In genomic region chr3:113773381-113773780, GRCh38 we compare ENCODE assay signal across 25 cellular contexts. TPM values are rescaled to one million over a fixed set of nuclear protein-coding genes. Genes with fewer than 3 reads are reported as not detected.
A peak's percentile ranks its signal among the peaks of the same experiment; 100 is the strongest.
DNase-seq lines count a peak whose midpoint lies in the region; FAIRE-seq and TF ChIP-seq lines count a peak whose summit lies in the region.
"Had no signal": no experiment of that assay in that cellular context is flagged by ENCODE, and none has a peak within 500 bp of the region (broad histone marks: within the 10 kb centered on the region; RNA-seq: fewer than 3 reads in every experiment).

No MANE protein-coding gene starts in this region.

- H2AFZ ChIP-seq in astrocyte (ENCODE audit: low read depth, low read length): no peak overlapping the region
- H2AFZ ChIP-seq: neural progenitor cell had no signal

- H3K79me2 ChIP-seq in astrocyte (ENCODE audit: insufficient read depth, low read length): peaks cover 26% of the 10 kb centered on the region

- TF ChIP-seq CTCF in A673 (conservative IDR thresholded peaks at IDR 0.05; ENCODE audit: low read depth, low read length) (no peak), astrocyte (IDR thresholded peaks at IDR 0.05; ENCODE audit: insufficient read depth, low read depth, low read length) (no peak), foreskin fibroblast (IDR thresholded peaks at IDR 0.05; ENCODE audit: low read depth, low read length) (no peak)

- H3K27me3 ChIP-seq in A673 (replicated peaks; ENCODE audit: insufficient read depth, low read depth, low read length, poor library complexity): no peaks in the 10 kb centered on the region
- no peaks in the 10 kb centered on the region for H3K27me3 ChIP-seq in astrocyte (ENCODE audit: insufficient read depth, low read length)
- H3K27me3 ChIP-seq: neural progenitor cell, right atrium auricular region, upper lobe of right lung had no signal

- POLR2A ChIA-PET in A673 (lab: Charles Lee; ENCODE audit: low non-redundant PET): no interaction called here

- no peak overlapping the region for H3K27ac Mint-ChIP-seq in astrocyte (ENCODE audit: unreplicated experiment)
- no peak overlapping the region for H3K27ac Mint-ChIP-seq in activated T-helper 1 cell treated with anti-CD3 and anti-CD28 coated beads, Interleukin-12 subunit alpha, Interleukin-12 subunit beta, Interleukin-2, Interleukin-4 antibody, amounts not matched to agents 30 ng/mL and 10 ng/mL and 1 ng/mL, durations not matched to agents 14 hours and 24 hours and 36 hours
- H3K27ac Mint-ChIP-seq: neural progenitor cell; stimulated activated naive CD8-positive, alpha-beta T cell treated with anti-CD3 and anti-CD28 coated beads, Interleukin-15, Interleukin-2, amounts not matched to agents 100 ng/mL and 50 ng/mL, for 24 hours had no signal

- H3K27ac ChIP-seq in A673 (ENCODE audit: low read depth, low read length, poor library complexity, severe bottlenecking) (no peak overlapping the region), astrocyte (ENCODE audit: low read depth, low read length) (no peak overlapping the region)
- H3K27ac ChIP-seq: epithelial cell of prostate, neural progenitor cell, right atrium auricular region, upper lobe of right lung had no signal

- no peaks in the 10 kb centered on the region for H4K20me1 ChIP-seq in astrocyte (ENCODE audit: insufficient read depth, low read length)

- H3K4me1 ChIP-seq in A673 (ENCODE audit: insufficient read depth, low read length, poor library complexity, severe bottlenecking) (peaks cover 19% of the 10 kb centered on the region), astrocyte (ENCODE audit: insufficient read depth, low read length) (peaks cover 4% of the 10 kb centered on the region)
- H3K4me1 ChIP-seq: neural progenitor cell, right atrium auricular region, upper lobe of right lung had no signal

- H3K9ac ChIP-seq in astrocyte (ENCODE audit: low read length): no peak overlapping the region
- H3K9ac ChIP-seq: neural progenitor cell had no signal

- peak overlapping the region; percentile 27 for H3K4me2 ChIP-seq in astrocyte (ENCODE audit: low read length)
- H3K4me2 ChIP-seq: neural progenitor cell had no signal

- peaks cover 13% of the 10 kb centered on the region for H3K4me1 Mint-ChIP-seq in astrocyte (ENCODE audit: low read depth, unreplicated experiment)
- peaks cover 22% of the 10 kb centered on the region for H3K4me1 Mint-ChIP-seq in activated T-helper 1 cell treated with anti-CD3 and anti-CD28 coated beads, Interleukin-12 subunit alpha, Interleukin-12 subunit beta, Interleukin-2, Interleukin-4 antibody, amounts not matched to agents 30 ng/mL and 10 ng/mL and 1 ng/mL, durations not matched to agents 14 hours and 24 hours and 36 hours (ENCODE audit: low read depth)

- no TSS peak for BruUV-seq in A673 (replicated peaks; lab: Mats Ljungman, UMichigan)

- H3K36me3 ChIP-seq in A673 (ENCODE audit: insufficient read depth, low read length, poor library complexity, severe bottlenecking) (no peaks in the 10 kb centered on the region), astrocyte (ENCODE audit: insufficient read depth, low read length) (no peaks in the 10 kb centered on the region)
- H3K36me3 ChIP-seq: neural progenitor cell, right atrium auricular region, upper lobe of right lung had no signal

- intact Hi-C loops in A673 (cut with micrococcal nuclease; ENCODE audit: unreplicated experiment): no loop called here
- intact Hi-C loops in activated T-helper 1 cell treated with anti-CD3 and anti-CD28 coated beads, Interleukin-12 subunit alpha, Interleukin-12 subunit beta, Interleukin-2, Interleukin-4 antibody, amounts not matched to agents 30 ng/mL and 10 ng/mL and 1 ng/mL, durations not matched to agents 14 hours and 24 hours and 36 hours (cut with micrococcal nuclease): no loop called here

- CTCF ChIA-PET in A673 (lab: Charles Lee): no interaction called here

- H3K4me3 Mint-ChIP-seq in astrocyte (ENCODE audit: unreplicated experiment): no peak overlapping the region
- no peak overlapping the region for H3K4me3 Mint-ChIP-seq in activated T-helper 1 cell treated with anti-CD3 and anti-CD28 coated beads, Interleukin-12 subunit alpha, Interleukin-12 subunit beta, Interleukin-2, Interleukin-4 antibody, amounts not matched to agents 30 ng/mL and 10 ng/mL and 1 ng/mL, durations not matched to agents 14 hours and 24 hours and 36 hours
- H3K4me3 Mint-ChIP-seq: neural progenitor cell; stimulated activated naive CD8-positive, alpha-beta T cell treated with anti-CD3 and anti-CD28 coated beads, Interleukin-15, Interleukin-2, amounts not matched to agents 100 ng/mL and 50 ng/mL, for 24 hours had no signal

- H3K9me3 ChIP-seq in A673 (ENCODE audit: low read depth, low read length, poor library complexity, severe bottlenecking) (no peaks in the 10 kb centered on the region), astrocyte (ENCODE audit: insufficient read depth, low read depth, low read length) (no peaks in the 10 kb centered on the region)
- H3K9me3 ChIP-seq: right atrium auricular region, upper lobe of right lung had no signal

- H3K4me3 ChIP-seq in A673 (ENCODE audit: low read depth, low read length, poor library complexity, severe bottlenecking): no peak overlapping the region
- H3K4me3 ChIP-seq in astrocyte (ENCODE audit: insufficient read depth, low read depth, low read length): no peak overlapping the region
- H3K4me3 ChIP-seq in foreskin fibroblast (ENCODE audit: low read depth in 1 of 2, low read length in 2 of 2): no peak overlapping the region
- H3K4me3 ChIP-seq: neural progenitor cell, right atrium auricular region, upper lobe of right lung had no signal

- FAIRE-seq in astrocyte (lab: Jason Lieb, UNC): no peak
- FAIRE-seq: GM12892, H1 had no signal

- no peaks in the 10 kb centered on the region for H3K27me3 Mint-ChIP-seq in astrocyte (ENCODE audit: low read depth, unreplicated experiment)
- H3K27me3 Mint-ChIP-seq in activated T-helper 1 cell treated with anti-CD3 and anti-CD28 coated beads, Interleukin-12 subunit alpha, Interleukin-12 subunit beta, Interleukin-2, Interleukin-4 antibody, amounts not matched to agents 30 ng/mL and 10 ng/mL and 1 ng/mL, durations not matched to agents 14 hours and 24 hours and 36 hours (ENCODE audit: insufficient read depth): no peaks in the 10 kb centered on the region
- H3K27me3 Mint-ChIP-seq: stimulated activated naive CD8-positive, alpha-beta T cell treated with anti-CD3 and anti-CD28 coated beads, Interleukin-15, Interleukin-2, amounts not matched to agents 100 ng/mL and 50 ng/mL, for 24 hours had no signal

- DNase-seq in A673 (ENCODE audit: low spot score): peak; percentile 18
- peak; percentile 36 for DNase-seq in GM04503 (ENCODE audit: low read depth)
- peak; percentile 84 for DNase-seq in astrocyte (ENCODE audit: low read depth)
- DNase-seq in foreskin fibroblast: peak; percentile 29 to 64
- no peak for DNase-seq in germinal center (ENCODE audit: low spot score)
- no peak for DNase-seq in NCI-H2171 treated with DMSO at 0.1 percent for 48 hours (lab: John Stamatoyannopoulos, UW)
- DNase-seq in DMS79 treated with DMSO at 0.1 percent for 48 hours (lab: John Stamatoyannopoulos, UW): no peak
- DNase-seq in activated T-helper 1 cell treated with anti-CD3 and anti-CD28 coated beads, Interleukin-12 subunit alpha, Interleukin-12 subunit beta, Interleukin-2, Interleukin-4 antibody, amounts not matched to agents 30 ng/mL and 10 ng/mL and 1 ng/mL, durations not matched to agents 14 hours and 24 hours and 36 hours (ENCODE audit: low spot score): no peak
- DNase-seq: 8988T; activated CD4-positive, alpha-beta T cell treated with anti-CD3 and anti-CD28 coated beads for 4 hours; activated CD8-positive, alpha-beta memory T cell treated with anti-CD3 and anti-CD28 coated beads, Interleukin-2, amount 50 U/mL, for 4 hours; activated gamma-delta T cell; cortex of kidney; left cardiac atrium; midbrain; NCI-H1105; NCI-H2107; OCI-M1; upper lobe of right lung had no signal

- no peaks in the 10 kb centered on the region for H3K9me3 Mint-ChIP-seq in astrocyte (ENCODE audit: unreplicated experiment)
- no peaks in the 10 kb centered on the region for H3K9me3 Mint-ChIP-seq in activated T-helper 1 cell treated with anti-CD3 and anti-CD28 coated beads, Interleukin-12 subunit alpha, Interleukin-12 subunit beta, Interleukin-2, Interleukin-4 antibody, amounts not matched to agents 30 ng/mL and 10 ng/mL and 1 ng/mL, durations not matched to agents 14 hours and 24 hours and 36 hours
- H3K9me3 Mint-ChIP-seq: neural progenitor cell; stimulated activated naive CD8-positive, alpha-beta T cell treated with anti-CD3 and anti-CD28 coated beads, Interleukin-15, Interleukin-2, amounts not matched to agents 100 ng/mL and 50 ng/mL, for 24 hours had no signal

- peaks cover 5% of the 10 kb centered on the region for H3K36me3 Mint-ChIP-seq in astrocyte (ENCODE audit: low read depth, unreplicated experiment)
- no peaks in the 10 kb centered on the region for H3K36me3 Mint-ChIP-seq in activated T-helper 1 cell treated with anti-CD3 and anti-CD28 coated beads, Interleukin-12 subunit alpha, Interleukin-12 subunit beta, Interleukin-2, Interleukin-4 antibody, amounts not matched to agents 30 ng/mL and 10 ng/mL and 1 ng/mL, durations not matched to agents 14 hours and 24 hours and 36 hours (ENCODE audit: low read depth)
- H3K36me3 Mint-ChIP-seq: neural progenitor cell had no signal

RNA-seq across cellular contexts. Expression of gene ATP6V1A, which starts 26.5 kb away (rescaled TPM):
- total RNA-seq in A673 (2021) (69.3 and 69.4 TPM in 2 replicates), astrocyte (123 and 129 TPM in 2 replicates)
- 39.1 and 40.0 TPM in 2 replicates for total RNA-seq in activated T-helper 1 cell treated with anti-CD3 and anti-CD28 coated beads, Interleukin-12 subunit alpha, Interleukin-12 subunit beta, Interleukin-2, Interleukin-4 antibody, amounts not matched to agents 30 ng/mL and 10 ng/mL and 1 ng/mL, durations not matched to agents 14 hours and 24 hours and 36 hours

RNA-seq across cellular contexts. Expression of gene NAA50, which starts 27.3 kb away (rescaled TPM):
- total RNA-seq in A673 (2021): 229 and 268 TPM in 2 replicates
- total RNA-seq in astrocyte: 141 and 151 TPM in 2 replicates
- 144 TPM in 2 replicates for total RNA-seq in activated T-helper 1 cell treated with anti-CD3 and anti-CD28 coated beads, Interleukin-12 subunit alpha, Interleukin-12 subunit beta, Interleukin-2, Interleukin-4 antibody, amounts not matched to agents 30 ng/mL and 10 ng/mL and 1 ng/mL, durations not matched to agents 14 hours and 24 hours and 36 hours

Comparison
In these comparisons a context has a peak if more than half of its experiments do, and no peak if none do; other contexts are left out.
1. DNase-seq: peak in A673 (single experiment), GM04503 (single experiment), astrocyte (single experiment) and foreskin fibroblast (2 of 2); none in germinal center (single experiment), NCI-H2171 treated with DMSO at 0.1 percent for 48 hours (single experiment), DMS79 treated with DMSO at 0.1 percent for 48 hours (single experiment) and activated T-helper 1 cell treated with anti-CD3 and anti-CD28 coated beads, Interleukin-12 subunit alpha, Interleukin-12 subunit beta, Interleukin-2, Interleukin-4 antibody, amounts not matched to agents 30 ng/mL and 10 ng/mL and 1 ng/mL, durations not matched to agents 14 hours and 24 hours and 36 hours (single experiment).